In the genomic region with DNA sequence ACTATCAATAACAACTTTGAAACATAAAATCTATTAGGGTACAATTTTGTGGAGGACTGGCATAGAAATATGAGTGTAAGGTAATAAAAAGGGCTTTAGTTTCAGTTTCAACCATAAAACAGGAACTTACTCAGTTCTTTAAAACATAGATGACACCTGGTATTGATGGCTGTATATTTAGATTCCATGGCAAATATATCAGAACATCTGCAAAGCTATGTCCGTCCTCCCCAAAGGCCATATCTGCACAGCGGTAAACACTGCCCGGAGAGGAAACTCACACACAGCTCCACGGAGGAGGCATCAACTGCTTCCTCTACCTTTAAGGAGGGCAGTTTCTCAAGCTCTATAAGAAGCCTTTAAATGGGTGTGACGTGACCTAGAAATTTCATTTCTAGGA, we compare ENCODE assay signal across 27 cellular contexts.
"Had no signal": no experiment of that assay in that cellular context is flagged by ENCODE, and none has a peak within 500 bp of the region (broad histone marks: within the 10 kb centered on the region; RNA-seq: fewer than 3 reads in every experiment).

No MANE protein-coding gene starts in this region.

- H3K4me3 Mint-ChIP-seq: activated B cell treated with CpG ODN at 0.5 μM for 24 hours; activated CD4-positive, alpha-beta memory T cell treated with anti-CD3 and anti-CD28 coated beads for 36 hours; activated CD4-positive, alpha-beta T cell treated with anti-CD3 and anti-CD28 coated beads, Interleukin-2, amount 10 ng/mL, durations not matched to agents 7 days and 5 days; activated naive CD8-positive, alpha-beta T cell treated with anti-CD3 and anti-CD28 coated beads, Interleukin-2, amount 10 ng/mL, durations not matched to agents 7 days and 5 days; activated T-cell treated with anti-CD3 and anti-CD28 coated beads, Interleukin-2, amount 50 U/mL, for 4 hours; T-helper 17 cell had no signal

- H3K36me3 Mint-ChIP-seq: activated naive CD8-positive, alpha-beta T cell treated with anti-CD3 and anti-CD28 coated beads, Interleukin-2, amount 10 ng/mL, durations not matched to agents 7 days and 5 days had no signal

- H3K27me3 Mint-ChIP-seq: activated CD4-positive, alpha-beta T cell treated with anti-CD3 and anti-CD28 coated beads, Interleukin-2, amount 10 ng/mL, durations not matched to agents 7 days and 5 days; activated naive CD8-positive, alpha-beta T cell treated with anti-CD3 and anti-CD28 coated beads, Interleukin-2, amount 10 ng/mL, durations not matched to agents 7 days and 5 days; T-helper 17 cell had no signal

- H3K27ac ChIP-seq: adrenal gland, breast epithelium, KMS-11 had no signal

- ATAC-seq: activated T-cell treated with anti-CD3 and anti-CD28 coated beads, Interleukin-2, amount 50 U/mL, for 4 hours; PC-3; T-helper 17 cell had no signal

- H3K4me3 ChIP-seq: adrenal gland, breast epithelium, MG63 had no signal

- DNase-seq: activated B cell treated with CpG ODN at 0.5 μM for 24 hours; activated CD4-positive, alpha-beta memory T cell treated with anti-CD3 and anti-CD28 coated beads for 36 hours; activated CD4-positive, alpha-beta T cell treated with anti-CD3 and anti-CD28 coated beads for 1 hour; activated CD4-positive, alpha-beta T cell treated with anti-CD3 and anti-CD28 coated beads, Interleukin-2, amount 10 ng/mL, durations not matched to agents 7 days and 5 days; activated CD8-positive, alpha-beta memory T cell treated with anti-CD3 and anti-CD28 coated beads for 24 hours; activated gamma-delta T cell; activated naive CD4-positive, alpha-beta T cell treated with anti-CD3 and anti-CD28 coated beads, Interleukin-2, amount 50 U/mL, for 16 hours; activated naive CD8-positive, alpha-beta T cell treated with anti-CD3 and anti-CD28 coated beads, Interleukin-2, amount 10 ng/mL, durations not matched to agents 7 days and 5 days; activated T-cell treated with anti-CD3 and anti-CD28 coated beads, Interleukin-2, amount 50 U/mL, for 4 hours; adrenal gland; anterior cingulate cortex; caudate nucleus; MG63; NCI-H1092; NCI-H1417; NCI-H1930; NCI-H2171; NCI-H2227 treated with DMSO at 0.1 percent for 48 hours; NCI-H446 treated with DMSO at 0.1 percent for 48 hours; NCI-H524 treated with DMSO at 0.1 percent for 48 hours; NCI-H748 treated with DMSO at 0.1 percent for 48 hours; PC-3; SHP77 treated with DMSO at 0.1 percent for 48 hours; T-helper 17 cell; T-helper 9 cell had no signal

- H3K4me1 ChIP-seq: adrenal gland, breast epithelium had no signal

- H3K9ac ChIP-seq: KMS-11 had no signal

- H3K27ac Mint-ChIP-seq: activated B cell treated with CpG ODN at 0.5 μM for 24 hours; activated CD4-positive, alpha-beta memory T cell treated with anti-CD3 and anti-CD28 coated beads for 36 hours; activated CD4-positive, alpha-beta T cell treated with anti-CD3 and anti-CD28 coated beads, Interleukin-2, amount 10 ng/mL, durations not matched to agents 7 days and 5 days; activated naive CD8-positive, alpha-beta T cell treated with anti-CD3 and anti-CD28 coated beads, Interleukin-2, amount 10 ng/mL, durations not matched to agents 7 days and 5 days; T-helper 17 cell had no signal

- H3K4me1 Mint-ChIP-seq: activated CD4-positive, alpha-beta T cell treated with anti-CD3 and anti-CD28 coated beads, Interleukin-2, amount 10 ng/mL, durations not matched to agents 7 days and 5 days; activated naive CD8-positive, alpha-beta T cell treated with anti-CD3 and anti-CD28 coated beads, Interleukin-2, amount 10 ng/mL, durations not matched to agents 7 days and 5 days; T-helper 17 cell had no signal

- H3K9me3 ChIP-seq: adrenal gland, MG63 had no signal

- H3K27me3 ChIP-seq: adrenal gland, MG63 had no signal

- H3K4me2 ChIP-seq: KMS-11 had no signal

- H3K36me3 ChIP-seq: adrenal gland, breast epithelium, MG63 had no signal
